Comparison of ENCODE assay signal across 15 cellular contexts in the genomic region with DNA sequence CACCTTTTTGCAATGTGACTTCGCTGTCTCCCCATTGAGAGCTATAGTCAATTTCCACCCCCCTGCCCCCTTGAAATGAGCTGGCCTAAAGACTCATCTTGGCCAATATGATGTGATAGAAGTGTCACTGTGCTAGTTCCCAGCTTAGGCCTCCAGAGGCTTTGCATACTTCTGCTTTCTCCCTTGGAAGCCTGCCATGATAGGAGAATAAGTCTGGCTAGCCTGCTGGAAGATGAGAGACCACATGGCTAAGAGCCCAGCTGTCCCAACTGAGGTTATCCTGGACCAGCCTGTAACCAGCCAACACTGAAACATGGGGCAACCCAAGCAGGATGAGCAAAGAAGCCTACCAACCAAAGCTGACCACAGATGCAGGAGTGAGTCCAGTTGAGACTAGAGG.
"Had no signal": no experiment of that assay in that cellular context is flagged by ENCODE, and none has a peak within 500 bp of the region (broad histone marks: within the 10 kb centered on the region; RNA-seq: fewer than 3 reads in every experiment).

No MANE protein-coding gene starts in this region.

- H3K4me1 Mint-ChIP-seq: T-helper 17 cell had no signal

- DNase-seq: activated naive CD4-positive, alpha-beta T cell treated with anti-CD3 and anti-CD28 coated beads, Interleukin-2, amount 50 U/mL, for 16 hours; amniotic stem cell; cerebellar nuclear complex; foreskin fibroblast; glutamatergic neuron; left lung; mesendoderm; retina; small intestine; stomach; T-helper 17 cell had no signal

- H3K9me3 Mint-ChIP-seq: activated T-helper 2 cell treated with anti-CD3 and anti-CD28 coated beads, Interferon-gamma antibody, Interleukin-2, Interleukin-4, amounts not matched to agents 10 μg/mL and 5 μg/mL and 100 μg/mL, durations not matched to agents 14 hours and 24 hours and 36 hours; brain; neural progenitor cell had no signal

- FAIRE-seq: islet of Langerhans, small intestine had no signal

- H3K4me3 Mint-ChIP-seq: brain, neural progenitor cell, T-helper 17 cell had no signal

- H3K27ac Mint-ChIP-seq: activated T-helper 2 cell treated with anti-CD3 and anti-CD28 coated beads, Interferon-gamma antibody, Interleukin-2, Interleukin-4, amounts not matched to agents 10 μg/mL and 5 μg/mL and 100 μg/mL, durations not matched to agents 14 hours and 24 hours and 36 hours; brain; neural progenitor cell; T-helper 17 cell had no signal

- H3K27me3 Mint-ChIP-seq: brain had no signal

- H3K36me3 Mint-ChIP-seq: neural progenitor cell had no signal
